24 cellular contexts compared by ENCODE assay signal in the genomic region with DNA sequence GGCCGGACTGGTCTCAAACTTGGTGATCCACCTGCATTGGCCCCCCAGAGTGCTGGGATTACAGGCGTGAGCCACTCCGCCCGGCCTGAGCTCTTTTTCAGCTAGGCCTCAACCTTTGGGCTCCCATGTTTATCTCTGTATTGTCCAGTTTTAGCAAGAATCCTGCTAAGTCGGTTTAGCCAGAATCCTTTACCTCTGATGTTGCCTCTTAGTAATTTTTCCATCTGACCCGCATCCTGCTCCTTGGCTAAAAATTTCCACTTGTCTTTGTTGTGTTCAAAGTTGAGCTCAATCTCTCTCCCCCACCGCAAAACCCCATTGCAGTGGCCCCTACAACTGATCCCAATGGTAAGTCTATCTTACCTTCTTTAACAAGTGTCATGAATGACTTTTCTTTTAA.
"Had no signal": no experiment of that assay in that cellular context is flagged by ENCODE, and none has a peak within 500 bp of the region (broad histone marks: within the 10 kb centered on the region; RNA-seq: fewer than 3 reads in every experiment).

No MANE protein-coding gene starts in this region.

- H3K9me3 Mint-ChIP-seq: dendritic cell treated with granulocyte-macrophage colony-stimulating factor and Interleukin-4, amounts not matched to agents 40 ng/mL and 50 ng/mL, for 4 days; effector memory CD8-positive, alpha-beta T cell; endodermal cell had no signal

- H3K9me3 ChIP-seq: colonic mucosa, esophagus squamous epithelium, gastrocnemius medialis, gastroesophageal sphincter, heart left ventricle, heart right ventricle had no signal

- H3K27ac ChIP-seq: colonic mucosa, coronary artery, dorsolateral prefrontal cortex, epithelial cell of prostate, esophagus squamous epithelium, foreskin keratinocyte, gastrocnemius medialis, gastroesophageal sphincter, heart left ventricle, heart right ventricle had no signal

- DNase-seq: colonic mucosa; cortex of kidney; dermis blood vessel endothelial cell; dorsolateral prefrontal cortex; effector CD4-positive, alpha-beta T cell; effector CD8-positive, alpha-beta T cell; effector memory CD4-positive, alpha-beta T cell; effector memory CD8-positive, alpha-beta T cell; endodermal cell; erythroblast; esophagus squamous epithelium; foreskin fibroblast; foreskin keratinocyte; foreskin melanocyte; gastrocnemius medialis; glutamatergic neuron; head of caudate nucleus; heart left ventricle; heart right ventricle had no signal

- ATAC-seq: effector memory CD8-positive, alpha-beta T cell; esophagus mucosa; foreskin keratinocyte; gastrocnemius medialis; gastroesophageal sphincter; heart left ventricle; heart right ventricle had no signal

- H3K4me1 Mint-ChIP-seq: endodermal cell had no signal

- H3K36me3 ChIP-seq: colonic mucosa, esophagus squamous epithelium, gastrocnemius medialis, gastroesophageal sphincter, heart left ventricle, heart right ventricle had no signal

- H3K27ac Mint-ChIP-seq: dendritic cell treated with granulocyte-macrophage colony-stimulating factor and Interleukin-4, amounts not matched to agents 40 ng/mL and 50 ng/mL, for 4 days; effector memory CD8-positive, alpha-beta T cell; endodermal cell had no signal

- H3K4me1 ChIP-seq: colonic mucosa, foreskin keratinocyte, gastrocnemius medialis, gastroesophageal sphincter had no signal

- H3K4me3 ChIP-seq: colonic mucosa, coronary artery, dorsolateral prefrontal cortex, esophagus squamous epithelium, gastrocnemius medialis, gastroesophageal sphincter, heart left ventricle, heart right ventricle had no signal

- H3K4me3 Mint-ChIP-seq: dendritic cell treated with granulocyte-macrophage colony-stimulating factor and Interleukin-4, amounts not matched to agents 40 ng/mL and 50 ng/mL, for 4 days; effector memory CD8-positive, alpha-beta T cell; endodermal cell had no signal

- H3K27me3 ChIP-seq: colonic mucosa, dorsolateral prefrontal cortex, gastrocnemius medialis, heart left ventricle, heart right ventricle had no signal
